ENCODE assay signal across 1 cellular context in genomic region chr17:19753661-19754463, GRCh38.
TF ChIP-seq lines count a peak whose summit lies in the region.

No MANE protein-coding gene starts in this region.

TF ChIP-seq in GM23338, 12 proteins besides CTCF, POLR2A, EP300 and RAD21 (continued from another document):
- TF ChIP-seq ZNF462 (CRISPR knock-in tag; IDR thresholded peaks at IDR 0.05) (no peak), JUNB (IDR thresholded peaks at IDR 0.05; ENCODE audit: unreplicated experiment) (no peak), EZH2 (IDR thresholded peaks at IDR 0.05; ENCODE audit: low read depth, unreplicated experiment) (no peak), STAT1 (IDR thresholded peaks at IDR 0.05; ENCODE audit: unreplicated experiment) (no peak), EZH2phosphoT487 (IDR thresholded peaks at IDR 0.05; ENCODE audit: unreplicated experiment) (no peak)
